Comparison of ENCODE assay signal across 1 cellular context in the genomic region with DNA sequence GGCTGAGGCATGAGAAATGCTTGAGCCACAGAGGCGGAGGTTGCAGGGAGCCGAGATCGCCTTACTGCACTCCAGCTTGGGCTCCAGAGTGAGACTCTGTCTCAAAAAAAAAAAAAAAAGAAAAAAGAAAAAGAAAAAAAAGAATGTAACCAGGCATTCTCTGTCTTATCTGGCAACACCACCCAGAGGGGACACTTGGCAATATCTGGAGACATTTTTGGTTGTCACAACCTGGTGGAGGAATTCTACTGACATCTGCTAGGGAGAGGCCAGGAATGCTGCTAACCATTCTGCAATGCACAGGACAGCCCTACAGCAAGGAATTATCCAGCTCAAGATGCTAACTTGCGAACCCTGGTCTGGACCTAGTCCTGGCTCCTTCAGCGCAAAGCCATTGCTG.
TF ChIP-seq lines count a peak whose summit lies in the region.

No MANE protein-coding gene starts in this region.

TF ChIP-seq in HCT116, 20 proteins besides CTCF, POLR2A, EP300 and RAD21:
- no peak for TF ChIP-seq JUND (IDR thresholded peaks at IDR 0.05)
- no peak for TF ChIP-seq POLR2AphosphoS5 (IDR thresholded peaks at IDR 0.05; ENCODE audit: low read depth, low read length)
